ENCODE assay signal across 8 cellular contexts in genomic region chr16:56988948-56989945, GRCh38. TPM values are rescaled to one million over a fixed set of nuclear protein-coding genes. Genes with fewer than 3 reads are reported as not detected.
A peak's percentile ranks its signal among the peaks of the same experiment; 100 is the strongest.
DNase-seq lines count a peak whose midpoint lies in the region; ATAC-seq and TF ChIP-seq lines count a peak whose summit lies in the region.

Gene NLRC5 (plus strand): TSS chr16:56989557. CDS start chr16:57020713, 31,156 bp downstream.

- H3K27me3 ChIP-seq in right cardiac atrium (ENCODE audit: control insufficient read depth, insufficient read depth), result no peaks in the 10 kb centered on the region
- H3K27me3 ChIP-seq in rectal smooth muscle tissue (ENCODE audit: control insufficient read depth, insufficient read depth, low read length), result no peaks in the 10 kb centered on the region
- no peaks in the 10 kb centered on the region for H3K27me3 ChIP-seq in uterus

- H3K4me1 ChIP-seq in right cardiac atrium (ENCODE audit: control insufficient read depth, insufficient read depth, low read length), result no peaks in the 10 kb centered on the region
- peaks cover 14% of the 10 kb centered on the region for H3K4me1 ChIP-seq in rectal smooth muscle tissue (ENCODE audit: control insufficient read depth, insufficient read depth, low read length)
- peaks cover 5% of the 10 kb centered on the region in 2 donors for H3K4me1 ChIP-seq in uterus

- H3K27ac ChIP-seq in angular gyrus (ENCODE audit: low read depth, low read length), result peak within 1 kb of the TSS; percentile 24
- H3K27ac ChIP-seq in right cardiac atrium (ENCODE audit: low read length), result peak within 1 kb of the TSS; percentile 50
- peak within 1 kb of the TSS; percentile 86 for H3K27ac ChIP-seq in rectal smooth muscle tissue (ENCODE audit: low read depth, low read length)
- H3K27ac ChIP-seq in uterus, result peak within 1 kb of the TSS; percentile 94

- WGBS in right cardiac atrium, result 4% methylated on average over 64 of the region's 64 CpGs

- TF ChIP-seq CTCF in GM10266 (IDR thresholded peaks at IDR 0.05; ENCODE audit: control insufficient read depth, insufficient read depth, low read depth, missing control alignments), result no peak
- TF ChIP-seq CTCF in NB4 (IDR thresholded peaks at IDR 0.05; ENCODE audit: low read depth, low read length), result no peak
- TF ChIP-seq CTCF in uterus (IDR thresholded peaks at IDR 0.05), result no peak

- H3K9me3 ChIP-seq in right cardiac atrium (ENCODE audit: control insufficient read depth, low read length), result no peaks in the 10 kb centered on the region
- no peaks in the 10 kb centered on the region for H3K9me3 ChIP-seq in uterus

- DNase-seq in GM10266 (ENCODE audit: extremely low spot score) (peak; percentile 77), HEK293T (ENCODE audit: extremely low spot score) (peak; percentile 71), NB4 (ENCODE audit: low read depth) (peak; percentile 90), right cardiac atrium (peak; percentile 89 to 95 (median 94)), uterus (peak; percentile 82 to 83)

- H3K36me3 ChIP-seq in rectal smooth muscle tissue (ENCODE audit: control insufficient read depth, insufficient read depth, low read length), result no peaks in the 10 kb centered on the region
- H3K36me3 ChIP-seq in uterus, result no peaks in the 10 kb centered on the region

- TF ChIP-seq POLR2A in NB4 (IDR thresholded peaks at IDR 0.05; ENCODE audit: extremely low read depth, insufficient read length) (peak; percentile 62), uterus (IDR thresholded peaks at IDR 0.05) (peak; percentile 68 to 88)

- peak within 1 kb of the TSS; percentile 93 for H3K4me3 ChIP-seq in NB4 (ENCODE audit: low read depth, low read length)
- peak within 1 kb of the TSS; percentile 56 for H3K4me3 ChIP-seq in right cardiac atrium (ENCODE audit: low read length)
- peak within 1 kb of the TSS; percentile 91 for H3K4me3 ChIP-seq in rectal smooth muscle tissue (ENCODE audit: low read length)
- H3K4me3 ChIP-seq in uterus, result peak within 1 kb of the TSS; percentile 84

- POLR2A ChIA-PET in HEK293T (lab: Yijun Ruan, JAX), result interaction anchor here (0.6 to 1.2 kb wide), 3 partner anchors 8 to 15 kb away, joined by 3 to 4 read pairs (median 4); no protein-coding TSS in a partner anchor

- ATAC-seq in right cardiac atrium, result peak; percentile 91 to 96

- intact Hi-C loops in T-helper 2 cell treated with Interferon-gamma antibody and Interleukin-4, amounts not matched to agents 100 ng/mL and 5 ng/mL, for 36 hours (cut with micrococcal nuclease), result loop anchor here (1.0 kb wide), 3 partner anchors 25 to 259 kb away; partner anchors contain the start of gene NUP93
- intact Hi-C loops in right cardiac atrium (cut with DNase I), result no loop called here
- intact Hi-C loops in uterus (cut with DNase I; ENCODE audit: low total_unique reads), result no loop called here

- H3K9ac ChIP-seq in rectal smooth muscle tissue (ENCODE audit: low read length), result peak within 1 kb of the TSS; percentile 94

- CTCF ChIA-PET in HEK293T (lab: Yijun Ruan, JAX), result interaction anchor here (0.6 to 1.2 kb wide), 2 partner anchors 25 to 230 kb away, joined by 3 to 7 read pairs; no protein-coding TSS in a partner anchor

TF ChIP-seq in HEK293T, 16 proteins besides CTCF, POLR2A, EP300 and RAD21:
- no peak for TF ChIP-seq HDGF (IDR thresholded peaks at IDR 0.05; ENCODE audit: borderline replicate concordance)
- TF ChIP-seq L3MBTL2 (conservative IDR thresholded peaks at IDR 0.05), result peak; percentile 77

RNA-seq across cellular contexts. Expression of gene NLRC5, which starts in this region (rescaled TPM):
- total RNA-seq in T-helper 2 cell treated with Interferon-gamma antibody and Interleukin-4, amounts not matched to agents 100 ng/mL and 5 ng/mL, for 36 hours, result 368 and 375 TPM in 2 replicates
- total RNA-seq in right cardiac atrium (10 to 100 TPM in 2 of 4 donors, 1 to 10 TPM in 2; 7.9 to 25.0 (median 13.1) TPM), uterus (10 to 100 TPM; 14.9 to 77.0 (median 23.9) TPM)
- polyA plus RNA-seq in right cardiac atrium, result 8.2 TPM

Comparison
In these comparisons a context has a peak if more than half of its experiments do, and no peak if none do; other contexts are left out.
1. Peak in every context shown above with its lines: DNase-seq, ATAC-seq, H3K4me3 ChIP-seq and H3K27ac ChIP-seq.
2. H3K27ac ChIP-seq: peak in every context shown above with its lines; median percentile 94 in uterus; 86 in rectal smooth muscle tissue; 50 in right cardiac atrium; 24 in angular gyrus.